Comparison of ENCODE assay signal across 8 cellular contexts in the genomic region with DNA sequence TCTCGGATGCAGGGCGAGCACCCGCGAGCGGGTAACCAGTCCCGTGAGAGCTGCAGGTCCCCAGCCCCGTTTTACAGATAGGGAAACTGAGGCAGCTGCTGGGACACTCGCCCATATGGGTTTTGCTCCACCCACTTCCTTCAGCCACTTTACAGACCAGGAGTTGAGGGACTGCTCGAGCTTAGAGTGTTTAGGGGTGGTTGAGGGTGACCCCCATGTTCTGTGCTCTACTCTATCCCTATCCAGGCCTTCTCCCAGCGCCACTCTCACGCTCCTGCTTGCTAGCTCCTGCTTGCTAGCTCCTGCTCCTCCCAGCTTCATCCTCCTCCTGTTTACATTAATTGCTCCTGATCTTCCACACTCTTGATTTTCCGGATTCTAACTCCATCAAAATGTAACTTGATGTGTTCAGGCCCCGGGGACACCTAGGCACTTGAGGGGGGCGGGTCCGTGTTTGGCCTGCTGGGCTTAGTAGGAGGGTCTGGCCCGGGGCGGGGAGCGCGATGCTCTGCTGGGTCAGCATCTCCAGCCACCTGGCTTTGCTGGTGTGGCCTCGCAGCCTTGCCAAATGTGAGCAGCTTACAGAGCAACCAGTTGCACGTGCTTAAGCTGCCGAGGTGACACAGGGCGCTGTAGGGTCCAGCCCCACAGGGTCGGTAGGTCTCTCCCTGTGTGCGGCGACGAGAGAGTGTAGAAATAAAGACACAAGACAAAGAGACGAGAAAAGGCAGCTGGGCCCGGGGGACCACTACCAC. TPM values are rescaled to one million over a fixed set of nuclear protein-coding genes. Genes with fewer than 3 reads are reported as not detected.
DNase-seq lines count a peak whose midpoint lies in the region; ATAC-seq, FAIRE-seq and TF ChIP-seq lines count a peak whose summit lies in the region.

No MANE protein-coding gene starts in this region.

- CTCF ChIA-PET in RWPE1 (lab: Yijun Ruan, JAX) = interaction anchor here (0.8 to 4.2 kb wide), 3 partner anchors 11 to 25 kb away, joined by 3 to 40 read pairs (median 4); no protein-coding TSS in a partner anchor

- H3K27me3 ChIP-seq in DND-41 (ENCODE audit: insufficient read depth, low read length, poor library complexity) (no peaks in the 10 kb centered on the region), esophagus squamous epithelium (peaks cover 0 to 8% (median 0%) of the 10 kb centered on the region in 4 donors), pancreas (no peaks in the 10 kb centered on the region)

- peaks cover 31% of the 10 kb centered on the region for H3K79me2 ChIP-seq in DND-41 (ENCODE audit: insufficient read depth, low read length)

- peak overlapping the region; percentile 28 to 64 for H3K4me3 ChIP-seq in DND-41 (ENCODE audit: low read depth in 1 of 2, low read length in 2 of 2)
- peak overlapping the region; percentile 82 to 99 (median 92) for H3K4me3 ChIP-seq in esophagus squamous epithelium
- H3K4me3 ChIP-seq in pancreas = peak overlapping the region; percentile 86 to 99 (median 99)

- peak overlapping the region; percentile 74 for H2AFZ ChIP-seq in DND-41 (ENCODE audit: low read depth, low read length)

- no peaks in the 10 kb centered on the region for H3K9me3 ChIP-seq in DND-41 (ENCODE audit: insufficient read depth, low read length, severe bottlenecking)
- no peaks in the 10 kb centered on the region for H3K9me3 ChIP-seq in esophagus squamous epithelium
- no peaks in the 10 kb centered on the region for H3K9me3 ChIP-seq in pancreas

- FAIRE-seq in pancreas (lab: Jason Lieb, UNC) = no peak

- no peak for TF ChIP-seq POLR2A in esophagus squamous epithelium (IDR thresholded peaks at IDR 0.05)

- H3K36me3 ChIP-seq in DND-41 (ENCODE audit: insufficient read depth, low read length) = peaks cover 13% of the 10 kb centered on the region
- H3K36me3 ChIP-seq in esophagus squamous epithelium = peaks cover 0 to 8% (median 8%) of the 10 kb centered on the region in 3 donors
- H3K36me3 ChIP-seq in pancreas = peaks cover 0 to under 1% (median 0%) of the 10 kb centered on the region in 3 donors

- H3K27ac ChIP-seq in DND-41 (ENCODE audit: low read length) = peak overlapping the region; percentile 96
- H3K27ac ChIP-seq in RWPE1 = peak overlapping the region; percentile 95
- H3K27ac ChIP-seq in esophagus squamous epithelium = peak overlapping the region; percentile 88 to 99 (median 97)
- H3K27ac ChIP-seq in pancreas = peak overlapping the region; percentile 97 to 99 (median 98)

- POLR2A ChIA-PET in RWPE1 (lab: Yijun Ruan, JAX; ENCODE audit: low non-redundant PET) = interaction anchor here (0.5 to 2.0 kb wide), 5 partner anchors 13 to 163 kb away, joined by 3 to 7 read pairs (median 5); a partner anchor contains a TSS

- intact Hi-C loops in esophagus squamous epithelium (cut with DNase I) = no loop called here
- intact Hi-C loops in pancreas (cut with DNase I) = no loop called here

- H3K4me1 ChIP-seq in DND-41 (ENCODE audit: insufficient read depth, low read length) (peaks cover 35% of the 10 kb centered on the region), esophagus squamous epithelium (peaks cover 25 to 47% (median 27%) of the 10 kb centered on the region in 3 donors), pancreas (peaks cover 0 to 25% (median 6%) of the 10 kb centered on the region in 3 donors)

- no peak for DNase-seq in DND-41
- no peak for DNase-seq in RWPE1 (ENCODE audit: low spot score)
- no peak for DNase-seq in esophagus squamous epithelium (lab: John Stamatoyannopoulos, UW)
- DNase-seq in pancreas = peak in 3 of 6 donors; percentile 60 to 77 (median 64)
- DNase-seq in DMS79 (lab: John Stamatoyannopoulos, UW) = no peak
- no peak for DNase-seq in activated effector memory CD4-positive, alpha-beta T cell treated with anti-CD3 and anti-CD28 coated beads, Interleukin-2, amount 50 U/mL, for 16 hours
- no peak for DNase-seq in GM03348 (ENCODE audit: low spot score)

- H3K9ac ChIP-seq in DND-41 (ENCODE audit: low read depth, low read length) = peak overlapping the region; percentile 97

- TF ChIP-seq CTCF in DND-41 (IDR thresholded peaks at IDR 0.05; ENCODE audit: borderline replicate concordance, extremely low read depth, low read length, poor library complexity, severe bottlenecking) = no peak
- TF ChIP-seq CTCF in RWPE1 (conservative IDR thresholded peaks at IDR 0.05; ENCODE audit: low read depth) = no peak
- no peak for TF ChIP-seq CTCF in esophagus squamous epithelium (IDR thresholded peaks at IDR 0.05)
- no peak for TF ChIP-seq CTCF in pancreas (IDR thresholded peaks at IDR 0.05)

- H3K4me2 ChIP-seq in DND-41 (ENCODE audit: insufficient read depth, low read length) = peak overlapping the region; percentile 68

- ATAC-seq in DND-41 (ENCODE audit: insufficient read depth, low read depth) = no peak
- no peak for ATAC-seq in pancreas
- no peak for ATAC-seq in GM21381 (IDR thresholded peaks at IDR 0.05; ENCODE audit: unreplicated experiment)

- H4K20me1 ChIP-seq in DND-41 (ENCODE audit: insufficient read depth, low read length) = peaks cover 20% of the 10 kb centered on the region

- 42 to 54% methylated on average over 4 to 25 of the region's 29 CpGs for WGBS in esophagus squamous epithelium, 2 donors
- 54 to 55% methylated on average over 29 of the region's 29 CpGs for WGBS in pancreas, 2 donors

RNA-seq across cellular contexts. Expression of a gene that starts 1.5 kb away (rescaled TPM):
- total RNA-seq in esophagus squamous epithelium (100 to 1,000 TPM in 1 of 4 donors, 10 to 100 TPM in 3; 54.2 to 118 (median 83.0) TPM), pancreas (10 to 100 TPM; 25.4 to 43.1 (median 34.2) TPM)
- 10 to 100 TPM; 66.0 to 78.5 TPM for polyA plus RNA-seq in pancreas

RNA-seq across cellular contexts. Expression of a gene that starts 20.2 kb away (rescaled TPM):
- total RNA-seq in esophagus squamous epithelium (100 to 1,000 TPM in 3 of 4 donors, 10 to 100 TPM in 1; 36.2 to 931 (median 809) TPM), pancreas (100 to 1,000 TPM in 1 of 6 donors, 10 to 100 TPM in 3, 1 to 10 TPM in 2; 6.3 to 158 (median 45.7) TPM)
- polyA plus RNA-seq in pancreas = 10 to 100 TPM; 46.8 to 75.1 TPM

RNA-seq across cellular contexts. Expression of a gene that starts 31.1 kb away (rescaled TPM):
- 100 to 1,000 TPM; 124 to 214 (median 162) TPM for total RNA-seq in esophagus squamous epithelium
- 10 to 100 TPM; 23.1 to 38.3 (median 30.9) TPM for total RNA-seq in pancreas
- 100 to 1,000 TPM in 1 of 2 donors, 10 to 100 TPM in 1; 86.1 to 133 TPM for polyA plus RNA-seq in pancreas

Comparison
In these comparisons a context has a peak if more than half of its experiments do, and no peak if none do; other contexts are left out.
1. H3K4me3 ChIP-seq: peak in every context shown above with its lines; median percentile 99 in pancreas; 92 in esophagus squamous epithelium; 46 in DND-41.